In the genomic region with DNA sequence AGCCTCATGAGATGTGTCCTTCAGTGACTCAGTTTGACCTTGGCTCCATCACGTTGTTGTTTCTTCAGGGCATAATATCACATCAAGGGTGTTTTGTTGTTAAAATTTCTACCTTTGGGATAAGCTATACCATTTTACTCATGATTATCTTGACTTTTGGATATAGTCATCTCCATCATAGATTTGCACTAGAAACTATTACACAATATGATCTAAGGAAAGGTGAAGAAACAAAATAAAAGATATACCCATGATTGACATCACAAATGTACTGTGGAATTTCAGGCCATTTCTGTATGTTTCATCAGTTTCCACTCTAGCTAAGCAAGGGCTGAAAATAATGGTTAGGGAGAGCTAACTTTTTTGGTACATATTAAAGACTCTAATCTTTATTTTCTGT, we compare ENCODE assay signal across 31 cellular contexts.
"Had no signal": no experiment of that assay in that cellular context is flagged by ENCODE, and none has a peak within 500 bp of the region (broad histone marks: within the 10 kb centered on the region; RNA-seq: fewer than 3 reads in every experiment).

No MANE protein-coding gene starts in this region.

- H3K4me3 Mint-ChIP-seq: activated CD4-positive, alpha-beta memory T cell treated with anti-CD3 and anti-CD28 coated beads for 36 hours; activated CD4-positive, alpha-beta T cell treated with anti-CD3 and anti-CD28 coated beads for 36 hours; activated CD4-positive, alpha-beta T cell treated with anti-CD3 and anti-CD28 coated beads, Interleukin-2, amount 10 ng/mL, durations not matched to agents 24 days and 14 days; activated CD8-positive, alpha-beta memory T cell treated with anti-CD3 and anti-CD28 coated beads, Interleukin-2, amount 10 ng/mL, durations not matched to agents 7 days and 5 days; activated CD8-positive, alpha-beta T cell treated with anti-CD3 and anti-CD28 coated beads, Interleukin-2, amount 10 ng/mL, durations not matched to agents 7 days and 5 days; activated naive CD4-positive, alpha-beta T cell treated with anti-CD3 and anti-CD28 coated beads, Interleukin-2, amount 10 ng/mL, durations not matched to agents 7 days and 5 days; activated naive CD8-positive, alpha-beta T cell treated with anti-CD3 and anti-CD28 coated beads, Interleukin-2, amount 10 ng/mL, durations not matched to agents 7 days and 5 days; activated T-cell treated with anti-CD3 and anti-CD28 coated beads, Interleukin-2, amount 50 U/mL, for 24 hours; activated T-cell treated with anti-CD3 and anti-CD28 coated beads, Interleukin-2, amount 50 U/mL, for 72 hours; central memory CD8-positive, alpha-beta T cell; effector memory CD8-positive, alpha-beta T cell had no signal

- H3K9me3 Mint-ChIP-seq: activated naive CD8-positive, alpha-beta T cell treated with anti-CD3 and anti-CD28 coated beads, Interleukin-2, amount 10 ng/mL, durations not matched to agents 7 days and 5 days had no signal

- H3K27me3 ChIP-seq: ascending aorta, brain microvascular endothelial cell, esophagus squamous epithelium, gastroesophageal sphincter had no signal

- H3K27me3 Mint-ChIP-seq: activated CD4-positive, alpha-beta memory T cell treated with anti-CD3 and anti-CD28 coated beads for 36 hours; activated CD4-positive, alpha-beta T cell treated with anti-CD3 and anti-CD28 coated beads for 36 hours; activated CD4-positive, alpha-beta T cell treated with anti-CD3 and anti-CD28 coated beads, Interleukin-2, amount 10 ng/mL, durations not matched to agents 24 days and 14 days; activated CD8-positive, alpha-beta memory T cell treated with anti-CD3 and anti-CD28 coated beads, Interleukin-2, amount 10 ng/mL, durations not matched to agents 7 days and 5 days; activated naive CD4-positive, alpha-beta T cell treated with anti-CD3 and anti-CD28 coated beads, Interleukin-2, amount 10 ng/mL, durations not matched to agents 7 days and 5 days; activated naive CD8-positive, alpha-beta T cell treated with anti-CD3 and anti-CD28 coated beads, Interleukin-2, amount 10 ng/mL, durations not matched to agents 7 days and 5 days; activated T-cell treated with anti-CD3 and anti-CD28 coated beads, Interleukin-2, amount 50 U/mL, for 24 hours; central memory CD8-positive, alpha-beta T cell; effector memory CD8-positive, alpha-beta T cell had no signal

- H3K4me3 ChIP-seq: ascending aorta, esophagus squamous epithelium, gastroesophageal sphincter had no signal

- DNase-seq: activated CD4-positive, alpha-beta memory T cell treated with anti-CD3 and anti-CD28 coated beads for 36 hours; activated CD4-positive, alpha-beta T cell treated with anti-CD3 and anti-CD28 coated beads for 36 hours; activated CD4-positive, alpha-beta T cell treated with anti-CD3 and anti-CD28 coated beads, Interleukin-2, amount 10 ng/mL, durations not matched to agents 24 days and 14 days; activated CD4-positive, CD25-positive, alpha-beta regulatory T cell; activated CD4-positive, CD25-positive, alpha-beta regulatory T cell treated with anti-CD3 and anti-CD28 coated beads, Interleukin-2, amount 50 U/mL, for 72 hours; activated CD8-positive, alpha-beta memory T cell treated with anti-CD3 and anti-CD28 coated beads, Interleukin-2, amount 10 ng/mL, durations not matched to agents 7 days and 5 days; activated CD8-positive, alpha-beta memory T cell treated with anti-CD3 and anti-CD28 coated beads, Interleukin-2, amount 50 U/mL, for 4 hours; activated CD8-positive, alpha-beta T cell treated with anti-CD3 and anti-CD28 coated beads, Interleukin-2, amount 10 ng/mL, durations not matched to agents 7 days and 5 days; activated gamma-delta T cell; activated naive CD4-positive, alpha-beta T cell; activated naive CD4-positive, alpha-beta T cell treated with anti-CD3 and anti-CD28 coated beads, Interleukin-2, amount 10 ng/mL, durations not matched to agents 7 days and 5 days; activated naive CD8-positive, alpha-beta T cell treated with anti-CD3 and anti-CD28 coated beads, Interleukin-2, amount 10 ng/mL, durations not matched to agents 7 days and 5 days; activated T-cell treated with anti-CD3 and anti-CD28 coated beads for 4 hours; activated T-cell treated with anti-CD3 and anti-CD28 coated beads, Interleukin-2, amount 50 U/mL, for 24 hours; activated T-cell treated with anti-CD3 and anti-CD28 coated beads, Interleukin-2, amount 50 U/mL, for 72 hours; brain microvascular endothelial cell; cortex of kidney; dermis blood vessel endothelial cell; effector CD4-positive, alpha-beta T cell; effector memory CD8-positive, alpha-beta T cell; esophagus squamous epithelium; foreskin melanocyte; T-helper 2 cell had no signal

- H3K27ac Mint-ChIP-seq: activated CD4-positive, alpha-beta memory T cell treated with anti-CD3 and anti-CD28 coated beads for 36 hours; activated CD4-positive, alpha-beta T cell treated with anti-CD3 and anti-CD28 coated beads for 36 hours; activated CD4-positive, alpha-beta T cell treated with anti-CD3 and anti-CD28 coated beads, Interleukin-2, amount 10 ng/mL, durations not matched to agents 24 days and 14 days; activated CD8-positive, alpha-beta memory T cell treated with anti-CD3 and anti-CD28 coated beads, Interleukin-2, amount 10 ng/mL, durations not matched to agents 7 days and 5 days; activated CD8-positive, alpha-beta T cell treated with anti-CD3 and anti-CD28 coated beads, Interleukin-2, amount 10 ng/mL, durations not matched to agents 7 days and 5 days; activated naive CD4-positive, alpha-beta T cell treated with anti-CD3 and anti-CD28 coated beads, Interleukin-2, amount 10 ng/mL, durations not matched to agents 7 days and 5 days; activated naive CD4-positive, alpha-beta T cell treated with anti-CD3 and anti-CD28 coated beads, Interleukin-2, amount 50 U/mL, for 72 hours; activated naive CD8-positive, alpha-beta T cell treated with anti-CD3 and anti-CD28 coated beads, Interleukin-2, amount 10 ng/mL, durations not matched to agents 7 days and 5 days; activated T-cell treated with anti-CD3 and anti-CD28 coated beads, Interleukin-2, amount 50 U/mL, for 24 hours; activated T-cell treated with anti-CD3 and anti-CD28 coated beads, Interleukin-2, amount 50 U/mL, for 72 hours; effector memory CD8-positive, alpha-beta T cell had no signal

- H3K27ac ChIP-seq: ascending aorta, brain microvascular endothelial cell, epithelial cell of prostate, esophagus squamous epithelium, gastroesophageal sphincter had no signal

- H3K4me1 Mint-ChIP-seq: activated CD4-positive, alpha-beta T cell treated with anti-CD3 and anti-CD28 coated beads for 36 hours; activated CD4-positive, alpha-beta T cell treated with anti-CD3 and anti-CD28 coated beads, Interleukin-2, amount 10 ng/mL, durations not matched to agents 24 days and 14 days; activated CD8-positive, alpha-beta memory T cell treated with anti-CD3 and anti-CD28 coated beads, Interleukin-2, amount 10 ng/mL, durations not matched to agents 7 days and 5 days; activated naive CD4-positive, alpha-beta T cell treated with anti-CD3 and anti-CD28 coated beads, Interleukin-2, amount 10 ng/mL, durations not matched to agents 7 days and 5 days; activated naive CD8-positive, alpha-beta T cell treated with anti-CD3 and anti-CD28 coated beads, Interleukin-2, amount 10 ng/mL, durations not matched to agents 7 days and 5 days; central memory CD8-positive, alpha-beta T cell had no signal

- ATAC-seq: activated CD4-positive, alpha-beta T cell treated with anti-CD3 and anti-CD28 coated beads for 36 hours; activated CD8-positive, alpha-beta memory T cell treated with anti-CD3 and anti-CD28 coated beads, Interleukin-2, amount 10 ng/mL, durations not matched to agents 7 days and 5 days; activated CD8-positive, alpha-beta T cell treated with anti-CD3 and anti-CD28 coated beads, Interleukin-2, amount 10 ng/mL, durations not matched to agents 7 days and 5 days; activated naive CD4-positive, alpha-beta T cell treated with anti-CD3 and anti-CD28 coated beads, Interleukin-2, amount 50 U/mL, for 72 hours; activated T-cell treated with anti-CD3 and anti-CD28 coated beads, Interleukin-2, amount 50 U/mL, for 72 hours; effector memory CD8-positive, alpha-beta T cell; gastroesophageal sphincter had no signal

- FAIRE-seq: bronchial epithelial cell, colon, endothelial cell of umbilical vein had no signal

- H3K4me1 ChIP-seq: ascending aorta, esophagus squamous epithelium, gastroesophageal sphincter had no signal
